14 cellular contexts compared by ENCODE assay signal in genomic region chr1:161195171-161195570, GRCh38. TPM values are rescaled to one million over a fixed set of nuclear protein-coding genes. Genes with fewer than 3 reads are reported as not detected.
DNase-seq lines count a peak whose midpoint lies in the region; ATAC-seq and TF ChIP-seq lines count a peak whose summit lies in the region.
"Had no signal": no experiment of that assay in that cellular context is flagged by ENCODE, and none has a peak within 500 bp of the region (broad histone marks: within the 10 kb centered on the region; RNA-seq: fewer than 3 reads in every experiment).

No MANE protein-coding gene starts in this region.

- 87 to 89% (median 87%) methylated on average over 4 of the region's 4 CpGs for WGBS in psoas muscle, 3 donors

- no peaks in the 10 kb centered on the region for H3K36me3 ChIP-seq in psoas muscle (ENCODE audit: insufficient read depth in 1 of 2, low read depth in 1 of 2)

- H3K9me3 Mint-ChIP-seq in activated naive CD8-positive, alpha-beta T cell treated with anti-CD3 and anti-CD28 coated beads for 36 hours = no peaks in the 10 kb centered on the region

- H3K4me1 ChIP-seq in psoas muscle = peaks cover 16% of the 10 kb centered on the region

- H3K27me3 ChIP-seq in psoas muscle (ENCODE audit: insufficient read depth in 3 of 3, low read length in 2 of 3) = no peaks in the 10 kb centered on the region

- H3K4me1 Mint-ChIP-seq in activated naive CD8-positive, alpha-beta T cell treated with anti-CD3 and anti-CD28 coated beads for 36 hours = peaks cover 25% of the 10 kb centered on the region

- no peaks in the 10 kb centered on the region for H3K36me3 Mint-ChIP-seq in activated naive CD8-positive, alpha-beta T cell treated with anti-CD3 and anti-CD28 coated beads for 36 hours

- peak; percentile 86 for DNase-seq in SIG-M5 treated with dmso at 0.1 percent for 504 hours (lab: John Stamatoyannopoulos, UW; ENCODE audit: unreplicated experiment)
- DNase-seq in SIG-M5 (lab: John Stamatoyannopoulos, UW) = no peak
- no peak for DNase-seq in activated naive CD8-positive, alpha-beta T cell treated with anti-CD3 and anti-CD28 coated beads for 36 hours
- DNase-seq in psoas muscle = no peak
- no peak for DNase-seq in NCI-H1436 treated with DMSO at 0.1 percent for 48 hours (lab: John Stamatoyannopoulos, UW)
- DNase-seq: activated CD4-positive, alpha-beta T cell treated with anti-CD3 and anti-CD28 coated beads for 4 hours; NCI-H146; tibial artery had no signal

- H3K4me3 Mint-ChIP-seq in activated naive CD8-positive, alpha-beta T cell treated with anti-CD3 and anti-CD28 coated beads for 36 hours = no peak overlapping the region

- TF ChIP-seq CTCF in psoas muscle (IDR thresholded peaks at IDR 0.05) = no peak

- peak overlapping the region; percentile 49 for H3K27ac Mint-ChIP-seq in activated naive CD8-positive, alpha-beta T cell treated with anti-CD3 and anti-CD28 coated beads for 36 hours

- intact Hi-C loops in psoas muscle (cut with DNase I) = no loop called here

- peak overlapping the region; percentile 16 for H3K4me3 ChIP-seq in psoas muscle

- H3K27me3 Mint-ChIP-seq in activated naive CD8-positive, alpha-beta T cell treated with anti-CD3 and anti-CD28 coated beads for 36 hours = no peaks in the 10 kb centered on the region

- no peaks in the 10 kb centered on the region for H3K9me3 ChIP-seq in psoas muscle
- H3K9me3 ChIP-seq: tibial artery had no signal

- ATAC-seq in HG02678 (IDR thresholded peaks at IDR 0.05; ENCODE audit: unreplicated experiment) (peak; percentile 66), psoas muscle (no peak), HG03565 (IDR thresholded peaks at IDR 0.05; ENCODE audit: unreplicated experiment) (no peak), GM21737 (IDR thresholded peaks at IDR 0.05; ENCODE audit: unreplicated experiment) (no peak)
- ATAC-seq: Panc1 had no signal

- H3K27ac ChIP-seq in psoas muscle = no peak overlapping the region
- H3K27ac ChIP-seq: 22Rv1, tibial artery had no signal

RNA-seq across cellular contexts. Expression of gene ADAMTS4, which starts 3.7 kb away (rescaled TPM):
- 1 to 10 TPM; 2.5 to 3.8 TPM for total RNA-seq in activated naive CD8-positive, alpha-beta T cell treated with anti-CD3 and anti-CD28 coated beads for 36 hours
- 1 to 10 TPM; 1.3 to 8.9 (median 5.2) TPM for total RNA-seq in psoas muscle
- polyA plus RNA-seq in psoas muscle = 1 to 10 TPM in 1 of 3 donors, under 1 TPM in 2; 0.88 to 1.3 (median 0.92) TPM

RNA-seq across cellular contexts. Expression of gene NDUFS2, which starts 7.0 kb away (rescaled TPM):
- total RNA-seq in activated naive CD8-positive, alpha-beta T cell treated with anti-CD3 and anti-CD28 coated beads for 36 hours = 10 to 100 TPM; 87.7 to 95.8 TPM
- 100 to 1,000 TPM; 204 to 336 (median 272) TPM for total RNA-seq in psoas muscle
- polyA plus RNA-seq in psoas muscle = 100 to 1,000 TPM; 207 to 270 (median 232) TPM

RNA-seq across cellular contexts. Expression of gene B4GALT3, which starts 17.9 kb away (rescaled TPM):
- 10 to 100 TPM; 49.5 to 53.9 TPM for total RNA-seq in activated naive CD8-positive, alpha-beta T cell treated with anti-CD3 and anti-CD28 coated beads for 36 hours
- total RNA-seq in psoas muscle = 10 to 100 TPM; 16.3 to 32.8 (median 28.9) TPM
- 10 to 100 TPM; 29.3 to 48.1 (median 30.9) TPM for polyA plus RNA-seq in psoas muscle

RNA-seq across cellular contexts. Expression of gene FCER1G, which starts 19.9 kb away (rescaled TPM):
- total RNA-seq in activated naive CD8-positive, alpha-beta T cell treated with anti-CD3 and anti-CD28 coated beads for 36 hours = 1 to 10 TPM; 1.2 to 3.0 TPM
- 10 to 100 TPM in 2 of 4 donors, 1 to 10 TPM in 2; 3.3 to 11.3 (median 9.7) TPM for total RNA-seq in psoas muscle
- 10 to 100 TPM in 2 of 3 donors, 1 to 10 TPM in 1; 8.3 to 23.5 (median 12.4) TPM for polyA plus RNA-seq in psoas muscle
- total RNA-seq: myocyte had no signal

RNA-seq across cellular contexts. Expression of gene APOA2, which starts 28.3 kb away (rescaled TPM):
- not detected for total RNA-seq in activated naive CD8-positive, alpha-beta T cell treated with anti-CD3 and anti-CD28 coated beads for 36 hours
- under 1 TPM in 1 of 4 donors, not detected in 3; 0.86 TPM for total RNA-seq in psoas muscle
- not detected for polyA plus RNA-seq in psoas muscle
- total RNA-seq: myocyte had no signal
